In the genomic region with DNA sequence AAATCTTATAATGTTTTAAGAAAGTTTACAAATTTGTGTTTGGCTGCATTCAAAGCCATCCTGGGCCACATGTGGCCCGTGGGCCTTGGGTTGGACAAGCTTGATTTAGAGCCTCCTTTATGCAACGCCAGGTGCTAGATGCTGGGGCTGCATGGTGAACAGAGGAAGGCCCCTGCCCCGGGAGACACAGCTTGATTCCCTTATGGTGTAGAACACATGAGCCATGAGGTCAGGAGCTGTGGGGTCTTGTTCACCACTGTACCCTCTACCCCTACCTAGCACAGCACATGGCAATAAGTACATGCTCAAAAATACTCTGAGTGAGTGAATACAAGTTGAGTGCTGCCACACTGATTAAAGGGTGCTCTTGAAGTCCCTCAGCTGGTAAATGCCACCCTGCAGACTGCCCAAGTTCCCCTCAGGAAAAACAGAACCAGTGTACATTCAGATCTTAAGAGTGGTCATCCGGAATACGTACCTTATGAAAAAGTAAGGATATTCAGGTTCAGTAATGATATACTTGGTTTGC, we compare ENCODE assay signal across 9 cellular contexts.
A peak's percentile ranks its signal among the peaks of the same experiment; 100 is the strongest.
DNase-seq lines count a peak whose midpoint lies in the region; ATAC-seq and TF ChIP-seq lines count a peak whose summit lies in the region.
"Had no signal": no experiment of that assay in that cellular context is flagged by ENCODE, and none has a peak within 500 bp of the region (broad histone marks: within the 10 kb centered on the region; RNA-seq: fewer than 3 reads in every experiment).

No MANE protein-coding gene starts in this region.

- DNase-seq in Calu3 (no peak), UCSD-AML1 (lab: John Stamatoyannopoulos, UW; ENCODE audit: unreplicated experiment) (no peak), SHP77 treated with DMSO at 0.1 percent for 48 hours (lab: John Stamatoyannopoulos, UW) (no peak), NCI-H146 treated with DMSO at 0.1 percent for 48 hours (lab: John Stamatoyannopoulos, UW; ENCODE audit: unreplicated experiment) (no peak), AML-193 (lab: John Stamatoyannopoulos, UW) (no peak)
- DNase-seq in activated naive CD4-positive, alpha-beta T cell treated with anti-CD3 and anti-CD28 coated beads, Interleukin-2, amount 50 U/mL, for 72 hours (ENCODE audit: low spot score in 2 of 2), result no peak
- no peak for DNase-seq in natural killer cell treated with Interleukin-12 subunit alpha and Interleukin-12 subunit beta and Interleukin-15 and Interleukin-18, amount 100 ng/mL, for 72 hours (ENCODE audit: low spot score)
- DNase-seq: NCI-H526 treated with DMSO at 0.1 percent for 48 hours had no signal

- CTCF ChIA-PET in Calu3 (lab: Charles Lee), result interaction anchor here (0.5 to 1.5 kb wide), 6 partner anchors 9 to 565 kb away, joined by 3 to 5 read pairs (median 4); no protein-coding TSS in a partner anchor

- no TSS peak for BruUV-seq in Calu3 (replicated peaks; lab: Mats Ljungman, UMichigan)

- peak overlapping the region; percentile 11 for H3K27ac Mint-ChIP-seq in Calu3 (ENCODE audit: unreplicated experiment)
- peak overlapping the region; percentile 88 to 91 for H3K27ac Mint-ChIP-seq in activated naive CD4-positive, alpha-beta T cell treated with anti-CD3 and anti-CD28 coated beads, Interleukin-2, amount 50 U/mL, for 72 hours
- H3K27ac Mint-ChIP-seq in natural killer cell treated with Interleukin-12 subunit alpha and Interleukin-12 subunit beta and Interleukin-15 and Interleukin-18, amount 100 ng/mL, for 72 hours, result peak overlapping the region; percentile 82 to 94

- H3K9me3 Mint-ChIP-seq in Calu3 (ENCODE audit: low read depth, unreplicated experiment), result no peaks in the 10 kb centered on the region
- peaks cover 0 to 5% of the 10 kb centered on the region in 2 donors for H3K9me3 Mint-ChIP-seq in activated naive CD4-positive, alpha-beta T cell treated with anti-CD3 and anti-CD28 coated beads, Interleukin-2, amount 50 U/mL, for 72 hours
- H3K9me3 Mint-ChIP-seq in natural killer cell treated with Interleukin-12 subunit alpha and Interleukin-12 subunit beta and Interleukin-15 and Interleukin-18, amount 100 ng/mL, for 72 hours, result peaks cover 3% of the 10 kb centered on the region

- intact Hi-C loops in Calu3 (cut with micrococcal nuclease; ENCODE audit: unreplicated experiment), result no loop called here

- ATAC-seq in HG02884 (IDR thresholded peaks at IDR 0.05; ENCODE audit: unreplicated experiment), result peak; percentile 3
- peak in 1 of 2 donors; percentile 1 for ATAC-seq in activated naive CD4-positive, alpha-beta T cell treated with anti-CD3 and anti-CD28 coated beads, Interleukin-2, amount 50 U/mL, for 72 hours
- peak in 1 of 2 donors; percentile 8 for ATAC-seq in natural killer cell treated with Interleukin-12 subunit alpha and Interleukin-12 subunit beta and Interleukin-15 and Interleukin-18, amount 100 ng/mL, for 72 hours

- peaks cover 17% of the 10 kb centered on the region for H3K36me3 Mint-ChIP-seq in Calu3 (ENCODE audit: insufficient read depth, unreplicated experiment)
- H3K36me3 Mint-ChIP-seq in activated naive CD4-positive, alpha-beta T cell treated with anti-CD3 and anti-CD28 coated beads, Interleukin-2, amount 50 U/mL, for 72 hours, result peaks cover 6 to 8% of the 10 kb centered on the region in 2 donors
- H3K36me3 Mint-ChIP-seq in natural killer cell treated with Interleukin-12 subunit alpha and Interleukin-12 subunit beta and Interleukin-15 and Interleukin-18, amount 100 ng/mL, for 72 hours, result peaks cover 12% of the 10 kb centered on the region

- TF ChIP-seq CTCF in Calu3 (IDR thresholded peaks at IDR 0.05; ENCODE audit: unreplicated experiment), result no peak

- peaks cover 46% of the 10 kb centered on the region for H3K4me1 Mint-ChIP-seq in Calu3 (ENCODE audit: low read depth, unreplicated experiment)
- H3K4me1 Mint-ChIP-seq in natural killer cell treated with Interleukin-12 subunit alpha and Interleukin-12 subunit beta and Interleukin-15 and Interleukin-18, amount 100 ng/mL, for 72 hours (ENCODE audit: low read depth in 2 of 2), result peaks cover 50 to 53% of the 10 kb centered on the region in 2 donors

- no peaks in the 10 kb centered on the region for H3K27me3 Mint-ChIP-seq in Calu3 (ENCODE audit: unreplicated experiment)
- no peaks in the 10 kb centered on the region for H3K27me3 Mint-ChIP-seq in natural killer cell treated with Interleukin-12 subunit alpha and Interleukin-12 subunit beta and Interleukin-15 and Interleukin-18, amount 100 ng/mL, for 72 hours

- H3K4me3 Mint-ChIP-seq in Calu3 (ENCODE audit: low read depth, unreplicated experiment), result peak overlapping the region; percentile 15
- peak overlapping the region; percentile 92 for H3K4me3 Mint-ChIP-seq in natural killer cell treated with Interleukin-12 subunit alpha and Interleukin-12 subunit beta and Interleukin-15 and Interleukin-18, amount 100 ng/mL, for 72 hours

Comparison
In these comparisons a context has a peak if more than half of its experiments do, and no peak if none do; other contexts are left out.
1. H3K27ac Mint-ChIP-seq: peak in every context shown above with its lines; median percentile 90 in activated naive CD4-positive, alpha-beta T cell treated with anti-CD3 and anti-CD28 coated beads, Interleukin-2, amount 50 U/mL, for 72 hours; 88 in natural killer cell treated with Interleukin-12 subunit alpha and Interleukin-12 subunit beta and Interleukin-15 and Interleukin-18, amount 100 ng/mL, for 72 hours; 11 in Calu3.